ENCODE assay signal across 24 cellular contexts in genomic region chr15:42087926-42088800, GRCh38. TPM values are rescaled to one million over a fixed set of nuclear protein-coding genes. Genes with fewer than 3 reads are reported as not detected.
DNase-seq lines count a peak whose midpoint lies in the region; ATAC-seq, FAIRE-seq and TF ChIP-seq lines count a peak whose summit lies in the region.
"Had no signal": no experiment of that assay in that cellular context is flagged by ENCODE, and none has a peak within 500 bp of the region (broad histone marks: within the 10 kb centered on the region; RNA-seq: fewer than 3 reads in every experiment).

No MANE protein-coding gene starts in this region.

- 27% methylated on average over 10 of the region's 11 CpGs for WGBS in GM12878 (ENCODE audit: insufficient coverage, insufficient replicate concordance, low lambda C conversion rate, missing lambda C conversion rate)

- H3K27me3 ChIP-seq in GM12878 (replicated peaks in 1 of 2; ENCODE audit: control insufficient read depth in 2 of 2, insufficient read depth in 2 of 2, low read length in 1 of 2): no peaks in the 10 kb centered on the region; a peak in 1 of 4 replicates
- H3K27me3 ChIP-seq: BE2C, SJSA1 had no signal

- ATAC-seq in GM12878 (no peak), SK-N-SH treated with all-trans-retinoic acid at 6 μM for 48 hours (no peak), mucosa of descending colon (no peak)
- peak; percentile 4 for ATAC-seq in stimulated activated memory B cell treated with anti-CD40 and anti-IgM and Interleukin-4, amounts not matched to agents 10 μg/mL and 1 μg/mL and 100 μg/mL, for 72 hours
- ATAC-seq: GM23338 had no signal

- BruUV-seq in GM12878 (replicated peaks; lab: Mats Ljungman, UMichigan): no TSS peak

- CTCF ChIA-PET in HEK293 (lab: Yijun Ruan, JAX) (interaction anchor here (0.6 kb wide), 2 partner anchors 50 to 267 kb away, joined by 5 to 7 read pairs; no protein-coding TSS in a partner anchor), GM12878 (lab: Yijun Ruan, JAX) (interaction anchor here (1.0 kb wide), 1 partner anchor 40 kb away, joined by 4 read pairs; no protein-coding TSS in a partner anchor)

- no peak overlapping the region for H3K27ac ChIP-seq in HEK293 (ENCODE audit: extremely low read depth, low read depth, low read length)
- no peak overlapping the region for H3K27ac ChIP-seq in GM12878 (ENCODE audit: control insufficient read depth, insufficient read depth)
- H3K27ac ChIP-seq: PC-9, SJSA1 had no signal

- intact Hi-C loops in GM12878 (cut with micrococcal nuclease; ENCODE audit: unreplicated experiment): no loop called here
- intact Hi-C loops in mucosa of descending colon (cut with DNase I, micrococcal nuclease): loop anchor here in 1 of 2 donors (10.0 kb wide), 1 partner anchor 103 kb away; no protein-coding TSS in a partner anchor
- intact Hi-C loops in activated CD4-positive, alpha-beta T cell treated with anti-CD3 and anti-CD28 coated beads, Interleukin-2, amount 10 ng/mL, durations not matched to agents 24 days and 14 days (cut with micrococcal nuclease): no loop called here

- POLR2A ChIA-PET in HEK293 (lab: Yijun Ruan, JAX) (no interaction called here), GM12878 (lab: Charles Lee) (no interaction called here)

- H3K4me3 Mint-ChIP-seq in stimulated activated memory B cell treated with anti-CD40 and anti-IgM and Interleukin-4, amounts not matched to agents 10 μg/mL and 1 μg/mL and 100 μg/mL, for 72 hours: no peak overlapping the region
- no peak overlapping the region for H3K4me3 Mint-ChIP-seq in activated CD4-positive, alpha-beta T cell treated with anti-CD3 and anti-CD28 coated beads, Interleukin-2, amount 10 ng/mL, durations not matched to agents 24 days and 14 days
- H3K4me3 Mint-ChIP-seq: CD4-positive, CD25-positive, alpha-beta regulatory T cell; GM23338 had no signal

- H3K4me1 Mint-ChIP-seq in stimulated activated memory B cell treated with anti-CD40 and anti-IgM and Interleukin-4, amounts not matched to agents 10 μg/mL and 1 μg/mL and 100 μg/mL, for 72 hours: peaks cover 16% of the 10 kb centered on the region
- H3K4me1 Mint-ChIP-seq in activated CD4-positive, alpha-beta T cell treated with anti-CD3 and anti-CD28 coated beads, Interleukin-2, amount 10 ng/mL, durations not matched to agents 24 days and 14 days: peaks cover 3% of the 10 kb centered on the region

- no peaks in the 10 kb centered on the region for H4K20me1 ChIP-seq in GM12878 (ENCODE audit: control insufficient read depth, insufficient read depth)

- peak; percentile 41 for DNase-seq in activated CD8-positive, alpha-beta memory T cell treated with anti-CD3 and anti-CD28 coated beads for 24 hours
- no peak for DNase-seq in activated CD8-positive, alpha-beta memory T cell treated with anti-CD3 and anti-CD28 coated beads, Interleukin-2, amount 50 U/mL, for 4 hours
- DNase-seq in GM12878 (ENCODE audit: low read depth, low spot score) (no peak), mucosa of descending colon (no peak)
- no peak for DNase-seq in activated CD4-positive, alpha-beta T cell treated with anti-CD3 and anti-CD28 coated beads, Interleukin-2, amount 10 ng/mL, durations not matched to agents 24 days and 14 days
- DNase-seq: 8988T; ACHN; BE2C; CD4-positive, CD25-positive, alpha-beta regulatory T cell; HCEC 1CT; IMR-90; KG1; NCI-H1436; NCI-H2171 treated with DMSO at 0.1 percent for 48 hours; NK-92 treated with Interleukin-12 subunit alpha and Interleukin-12 subunit beta, amount 100 ng/mL, for 24 hours; PC-9; Right ventricle myocardium superior had no signal

- no peak overlapping the region for H3K4me3 ChIP-seq in HEK293 (ENCODE audit: low read depth, low read length)
- no peak overlapping the region for H3K4me3 ChIP-seq in GM12878
- H3K4me3 ChIP-seq in mucosa of descending colon: no peak overlapping the region
- H3K4me3 ChIP-seq: GM23338, PC-9, SJSA1 had no signal

- SMC1A ChIA-PET in GM12878 (lab: Charles Lee; ENCODE audit: uncharacterized antibody, unreplicated experiment): interaction anchor here (0.6 kb wide), 1 partner anchor 46 kb away, joined by 3 read pairs; no protein-coding TSS in a partner anchor

- no peak for TF ChIP-seq EP300 in GM12878 (IDR thresholded peaks at IDR 0.05; ENCODE audit: borderline replicate concordance in 1 of 2, control insufficient read depth in 1 of 2, low read depth in 2 of 2, low read length in 2 of 2)

- peaks cover 77% of the 10 kb centered on the region for H3K27me3 Mint-ChIP-seq in stimulated activated memory B cell treated with anti-CD40 and anti-IgM and Interleukin-4, amounts not matched to agents 10 μg/mL and 1 μg/mL and 100 μg/mL, for 72 hours
- H3K27me3 Mint-ChIP-seq in activated CD4-positive, alpha-beta T cell treated with anti-CD3 and anti-CD28 coated beads, Interleukin-2, amount 10 ng/mL, durations not matched to agents 24 days and 14 days: peaks cover 5% of the 10 kb centered on the region

- in situ Hi-C loops in GM12878 (cut with MboI): no loop called here

- no peaks in the 10 kb centered on the region for H3K9me3 ChIP-seq in HEK293 (ENCODE audit: control insufficient read depth, insufficient read depth, low read depth, low read length)
- no peaks in the 10 kb centered on the region for H3K9me3 ChIP-seq in GM12878 (replicated peaks; ENCODE audit: control insufficient read depth, insufficient read depth, low read length)
- no peaks in the 10 kb centered on the region for H3K9me3 ChIP-seq in mucosa of descending colon
- H3K9me3 ChIP-seq: BE2C, SJSA1 had no signal

- H3K36me3 ChIP-seq in HEK293 (ENCODE audit: control insufficient read depth in 2 of 2, insufficient read depth in 1 of 2, low read length in 2 of 2): no peaks in the 10 kb centered on the region
- H3K36me3 ChIP-seq in GM12878 (ENCODE audit: control insufficient read depth in 2 of 2, insufficient read depth in 2 of 2, low read length in 1 of 2): no peaks in the 10 kb centered on the region
- H3K36me3 ChIP-seq in mucosa of descending colon (ENCODE audit: low read depth): no peaks in the 10 kb centered on the region
- H3K36me3 ChIP-seq: BE2C, SJSA1 had no signal

- H3K27ac Mint-ChIP-seq in stimulated activated memory B cell treated with anti-CD40 and anti-IgM and Interleukin-4, amounts not matched to agents 10 μg/mL and 1 μg/mL and 100 μg/mL, for 72 hours: no peak overlapping the region
- no peak overlapping the region for H3K27ac Mint-ChIP-seq in activated CD4-positive, alpha-beta T cell treated with anti-CD3 and anti-CD28 coated beads, Interleukin-2, amount 10 ng/mL, durations not matched to agents 24 days and 14 days
- H3K27ac Mint-ChIP-seq: GM23338 had no signal

- no peaks in the 10 kb centered on the region for H3K36me3 Mint-ChIP-seq in stimulated activated memory B cell treated with anti-CD40 and anti-IgM and Interleukin-4, amounts not matched to agents 10 μg/mL and 1 μg/mL and 100 μg/mL, for 72 hours
- H3K36me3 Mint-ChIP-seq in activated CD4-positive, alpha-beta T cell treated with anti-CD3 and anti-CD28 coated beads, Interleukin-2, amount 10 ng/mL, durations not matched to agents 24 days and 14 days (ENCODE audit: low read depth): no peaks in the 10 kb centered on the region
- H3K36me3 Mint-ChIP-seq: CD4-positive, CD25-positive, alpha-beta regulatory T cell had no signal

- no peak for TF ChIP-seq RAD21 in GM12878 (IDR thresholded peaks at IDR 0.05; ENCODE audit: insufficient read depth, low read depth, low read length)

- 0 out of 2 replicates have a peak, but pooled peaks cover 3% of the 10 kb centered on the region for H3K4me1 ChIP-seq in HEK293 (ENCODE audit: control insufficient read depth, insufficient read depth, low read length)
- H3K4me1 ChIP-seq in GM12878 (ENCODE audit: control insufficient read depth, insufficient read depth, low read length): no peaks in the 10 kb centered on the region
- peaks cover 8% of the 10 kb centered on the region for H3K4me1 ChIP-seq in mucosa of descending colon (ENCODE audit: low read depth)

- TF ChIP-seq CTCF in HEK293 (tag by site-specific recombination; IDR thresholded peaks at IDR 0.05) (no peak), GM12878 (IDR thresholded peaks at IDR 0.05 in 2 of 3, conservative IDR thresholded peaks at IDR 0.05 in 1 of 3; ENCODE audit: control insufficient read depth in 2 of 3, extremely low read depth in 1 of 3, insufficient read depth in 1 of 3, low read depth in 3 of 3, low read length in 3 of 3) (no peak), mucosa of descending colon (IDR thresholded peaks at IDR 0.05) (no peak)

- no peaks in the 10 kb centered on the region for H3K9me3 Mint-ChIP-seq in stimulated activated memory B cell treated with anti-CD40 and anti-IgM and Interleukin-4, amounts not matched to agents 10 μg/mL and 1 μg/mL and 100 μg/mL, for 72 hours
- H3K9me3 Mint-ChIP-seq in activated CD4-positive, alpha-beta T cell treated with anti-CD3 and anti-CD28 coated beads, Interleukin-2, amount 10 ng/mL, durations not matched to agents 24 days and 14 days: no peaks in the 10 kb centered on the region
- H3K9me3 Mint-ChIP-seq: GM23338 had no signal

- no peak overlapping the region for H3K4me2 ChIP-seq in GM12878 (ENCODE audit: control insufficient read depth, insufficient read depth)
- H3K4me2 ChIP-seq: GM23338, PC-9 had no signal

- no peaks in the 10 kb centered on the region for H3K79me2 ChIP-seq in GM12878 (ENCODE audit: control insufficient read depth, insufficient read depth, low read length)

- TF ChIP-seq POLR2A in GM12878 (IDR thresholded peaks at IDR 0.05; ENCODE audit: low read depth, low read length): no peak

- RAD21 ChIA-PET in GM12878 (lab: Charles Lee; ENCODE audit: unreplicated experiment): no interaction called here

- no peak overlapping the region for H3K9ac ChIP-seq in GM12878 (ENCODE audit: control insufficient read depth, insufficient read depth, low read length)

- FAIRE-seq in GM12878 (lab: Jason Lieb, UNC): no peak
- FAIRE-seq: D721Med had no signal

- H2AFZ ChIP-seq in GM12878 (ENCODE audit: control insufficient read depth, low read depth, low read length): no peak overlapping the region
- H2AFZ ChIP-seq: PC-9 had no signal

RNA-seq across cellular contexts. Expression of gene PLA2G4D, which starts 6.2 kb away (rescaled TPM):
- not detected in 2 replicates for total RNA-seq in GM12878 (2013; cell fraction: nucleolus; rRNA removed)
- total RNA-seq in GM12878 (2014; rRNA removed) (not detected in 2 replicates), GM12878 (2014; rRNA removed; fragmentation: Illumina TruSeq; extraction: Trizol) (not detected in 2 replicates), GM12878 (2021) (not detected in 2 replicates), mucosa of descending colon (under 1 TPM; 0.35 to 0.51 (median 0.49) TPM)
- not detected for polyA plus RNA-seq in GM12878 (2011; ENCODE audit: low read depth)
- polyA plus RNA-seq in GM12878 (2011; rRNA removed) (0.03 TPM in 1 of 2 replicates, not detected in the other), GM12878 (2014; fragmentation: Illumina TruSeq; extraction: Trizol) (not detected in 2 replicates), GM12878 (2014; fragmentation: Nextera tagmentation; extraction: Ambion mirVana) (not detected), GM12878 (2014; rRNA removed) (0.06 TPM in 1 of 2 replicates, not detected in the other), GM12878 (2016; fragmentation: Nextera tagmentation; extraction: Ambion mirVana) (not detected)
- 0.02 TPM in 1 of 2 replicates, not detected in the other for polyA plus RNA-seq in GM12878 (2011; cell fraction: cytosol; rRNA removed)
- polyA plus RNA-seq in GM12878 (2011; cell fraction: nucleus; rRNA removed): 0.06 TPM in 1 of 2 replicates, not detected in the other
- polyA plus RNA-seq in GM12878 (2012): not detected in 2 replicates
- polyA minus RNA-seq in GM12878 (2011; rRNA and poly(A)+ RNA removed): not detected in 2 replicates
- polyA minus RNA-seq in GM12878 (2011; cell fraction: cytosol; rRNA and poly(A)+ RNA removed): not detected in 2 replicates
- not detected in 2 replicates for polyA minus RNA-seq in GM12878 (2011; cell fraction: nucleus; rRNA and poly(A)+ RNA removed)
- not detected in 2 replicates for total RNA-seq in activated CD4-positive, alpha-beta T cell treated with anti-CD3 and anti-CD28 coated beads, Interleukin-2, amount 10 ng/mL, durations not matched to agents 24 days and 14 days
- total RNA-seq: CD4-positive, CD25-positive, alpha-beta regulatory T cell; IMR-90; Right ventricle myocardium superior; RPMI7951; SJSA1 had no signal
- polyA plus RNA-seq: CD4-positive, CD25-positive, alpha-beta regulatory T cell; IMR-90 had no signal
